1 cellular context compared by ENCODE assay signal in the genomic region with DNA sequence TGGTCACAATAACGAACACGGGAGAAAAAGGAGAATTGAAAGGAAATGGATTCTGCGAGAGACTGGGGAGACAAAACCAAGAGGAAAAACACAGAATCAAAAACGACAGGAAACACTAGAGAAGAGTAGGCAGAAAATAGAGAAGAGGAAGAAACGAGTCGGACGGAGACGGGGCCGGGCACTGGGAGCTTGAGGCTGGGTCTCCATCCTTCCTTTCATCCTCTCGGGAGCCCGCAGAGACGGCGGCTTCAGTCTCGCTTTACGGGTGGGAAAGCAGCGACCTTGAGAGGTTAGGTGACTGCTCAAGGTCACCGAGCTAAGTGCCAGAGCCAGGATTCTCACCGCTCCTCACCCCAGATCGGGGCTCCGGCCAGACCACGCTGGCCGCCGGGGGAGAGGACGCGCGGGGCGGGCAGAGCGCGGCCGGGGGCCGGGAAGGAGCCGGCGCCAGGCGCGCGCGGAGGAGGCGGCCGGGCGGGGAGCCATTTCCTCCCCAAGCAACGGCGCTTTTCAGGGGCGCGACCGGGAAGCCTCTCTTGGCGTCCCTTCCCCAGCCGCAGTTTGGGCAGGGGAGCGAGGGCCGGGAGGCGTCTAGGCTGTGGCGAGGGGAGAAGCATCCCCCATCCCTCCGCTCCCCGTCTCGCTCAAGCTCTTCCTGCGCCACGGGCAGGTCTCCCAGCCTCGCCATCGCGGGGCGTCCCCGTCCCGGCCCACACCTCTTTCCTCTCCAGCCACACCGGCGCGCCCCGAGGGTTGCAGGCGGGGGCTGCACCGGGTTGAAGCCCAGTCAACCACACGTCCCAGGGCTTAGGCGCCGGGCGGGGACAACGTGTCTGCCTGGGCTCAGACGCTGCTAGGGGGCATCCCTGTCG.
TF ChIP-seq lines count a peak whose summit lies in the region.

No MANE protein-coding gene starts in this region.

TF ChIP-seq in HEK293, 187 proteins besides CTCF, POLR2A, EP300 and RAD21 (continued from another document and continues in another):
- TF ChIP-seq KLF10 (tag by site-specific recombination; IDR thresholded peaks at IDR 0.05) (no peak), ZNF777 (tag by site-specific recombination; IDR thresholded peaks at IDR 0.05; ENCODE audit: borderline replicate concordance) (peak; percentile 91), OSR2 (tag by site-specific recombination; IDR thresholded peaks at IDR 0.05) (no peak), ZNF610 (tag by site-specific recombination; IDR thresholded peaks at IDR 0.05; ENCODE audit: borderline replicate concordance) (no peak), ZNF600 (tag by site-specific recombination; IDR thresholded peaks at IDR 0.05) (no peak; the same call in 1 of the 2 replicates), GLI2 (tag by site-specific recombination; IDR thresholded peaks at IDR 0.05; ENCODE audit: borderline replicate concordance, low read depth) (no peak), EGR2 (tag by site-specific recombination; IDR thresholded peaks at IDR 0.05; ENCODE audit: low read depth) (no peak), ZNF16 (tag by site-specific recombination; IDR thresholded peaks at IDR 0.05; ENCODE audit: low read depth) (no peak), ZNF202 (tag by site-specific recombination; IDR thresholded peaks at IDR 0.05; ENCODE audit: borderline replicate concordance) (no peak), ZNF555 (tag by site-specific recombination; conservative IDR thresholded peaks at IDR 0.05) (no peak), ZNF624 (tag by site-specific recombination; IDR thresholded peaks at IDR 0.05) (no peak), HOXD13 (CRISPR knock-in tag; IDR thresholded peaks at IDR 0.05; ENCODE audit: borderline replicate concordance) (no peak), ZNF391 (tag by site-specific recombination; IDR thresholded peaks at IDR 0.05; ENCODE audit: borderline replicate concordance, low read depth) (no peak; the same call in 1 of the 2 replicates), ZNF792 (tag by site-specific recombination; IDR thresholded peaks at IDR 0.05) (no peak), ZNF248 (tag by site-specific recombination; IDR thresholded peaks at IDR 0.05) (no peak), ZNF48 (tag by site-specific recombination; IDR thresholded peaks at IDR 0.05) (no peak), ZNF561 (tag by site-specific recombination; IDR thresholded peaks at IDR 0.05; ENCODE audit: borderline replicate concordance) (peak; percentile 60; the same call in 1 of the 2 replicates), BCL11B (tag by site-specific recombination; IDR thresholded peaks at IDR 0.05; ENCODE audit: low read depth) (no peak), ZNF558 (tag by site-specific recombination; IDR thresholded peaks at IDR 0.05) (no peak), ZNF138 (tag by site-specific recombination; IDR thresholded peaks at IDR 0.05; ENCODE audit: borderline replicate concordance) (no peak), ZNF510 (tag by site-specific recombination; IDR thresholded peaks at IDR 0.05; ENCODE audit: insufficient replicate concordance) (no peak), ZNF140 (tag by site-specific recombination; IDR thresholded peaks at IDR 0.05) (no peak), ZNF529 (tag by site-specific recombination; IDR thresholded peaks at IDR 0.05; ENCODE audit: insufficient replicate concordance) (no peak), ZNF658 (tag by site-specific recombination; IDR thresholded peaks at IDR 0.05) (no peak), ZNF76 (tag by site-specific recombination; IDR thresholded peaks at IDR 0.05; ENCODE audit: borderline replicate concordance, low read depth) (no peak), ZNF654 (tag by site-specific recombination; IDR thresholded peaks at IDR 0.05; ENCODE audit: low read depth) (0 out of 2 replicates have a peak, but pooled peaks have one; percentile 6), ZNF544 (tag by site-specific recombination; IDR thresholded peaks at IDR 0.05) (no peak), KLF8 (tag by site-specific recombination; IDR thresholded peaks at IDR 0.05) (peak; percentile 66; the same call in 1 of the 2 replicates), MEIS1 (CRISPR knock-in tag; IDR thresholded peaks at IDR 0.05; ENCODE audit: borderline replicate concordance) (no peak), ZNF768 (tag by site-specific recombination; IDR thresholded peaks at IDR 0.05) (no peak), OVOL3 (tag by site-specific recombination; IDR thresholded peaks at IDR 0.05) (no peak), ZEB2 (tag by site-specific recombination; IDR thresholded peaks at IDR 0.05) (peak; percentile 7), TCF7L2 (IDR thresholded peaks at IDR 0.05; ENCODE audit: borderline replicate concordance, low read depth, low read length) (no peak), ZNF585B (tag by site-specific recombination; IDR thresholded peaks at IDR 0.05) (no peak), ZNF211 (tag by site-specific recombination; IDR thresholded peaks at IDR 0.05; ENCODE audit: low read depth) (no peak)
- TF ChIP-seq, protein P1, sequence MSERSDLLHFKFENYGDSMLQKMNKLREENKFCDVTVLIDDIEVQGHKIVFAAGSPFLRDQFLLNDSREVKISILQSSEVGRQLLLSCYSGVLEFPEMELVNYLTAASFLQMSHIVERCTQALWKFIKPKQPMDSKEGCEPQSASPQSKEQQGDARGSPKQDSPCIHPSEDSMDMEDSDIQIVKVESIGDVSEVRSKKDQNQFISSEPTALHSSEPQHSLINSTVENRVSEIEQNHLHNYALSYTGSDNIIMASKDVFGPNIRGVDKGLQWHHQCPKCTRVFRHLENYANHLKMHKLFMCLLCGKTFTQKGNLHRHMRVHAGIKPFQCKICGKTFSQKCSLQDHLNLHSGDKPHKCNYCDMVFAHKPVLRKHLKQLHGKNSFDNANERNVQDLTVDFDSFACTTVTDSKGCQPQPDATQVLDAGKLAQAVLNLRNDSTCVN (tag by site-specific recombination; optimal IDR thresholded peaks at IDR 0.05): peak; percentile 94
- TF ChIP-seq, protein P2, sequence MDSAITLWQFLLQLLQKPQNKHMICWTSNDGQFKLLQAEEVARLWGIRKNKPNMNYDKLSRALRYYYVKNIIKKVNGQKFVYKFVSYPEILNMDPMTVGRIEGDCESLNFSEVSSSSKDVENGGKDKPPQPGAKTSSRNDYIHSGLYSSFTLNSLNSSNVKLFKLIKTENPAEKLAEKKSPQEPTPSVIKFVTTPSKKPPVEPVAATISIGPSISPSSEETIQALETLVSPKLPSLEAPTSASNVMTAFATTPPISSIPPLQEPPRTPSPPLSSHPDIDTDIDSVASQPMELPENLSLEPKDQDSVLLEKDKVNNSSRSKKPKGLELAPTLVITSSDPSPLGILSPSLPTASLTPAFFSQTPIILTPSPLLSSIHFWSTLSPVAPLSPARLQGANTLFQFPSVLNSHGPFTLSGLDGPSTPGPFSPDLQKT (IDR thresholded peaks at IDR 0.05; ENCODE audit: borderline replicate concordance, low read depth, low read length): no peak
- TF ChIP-seq, protein P3, sequence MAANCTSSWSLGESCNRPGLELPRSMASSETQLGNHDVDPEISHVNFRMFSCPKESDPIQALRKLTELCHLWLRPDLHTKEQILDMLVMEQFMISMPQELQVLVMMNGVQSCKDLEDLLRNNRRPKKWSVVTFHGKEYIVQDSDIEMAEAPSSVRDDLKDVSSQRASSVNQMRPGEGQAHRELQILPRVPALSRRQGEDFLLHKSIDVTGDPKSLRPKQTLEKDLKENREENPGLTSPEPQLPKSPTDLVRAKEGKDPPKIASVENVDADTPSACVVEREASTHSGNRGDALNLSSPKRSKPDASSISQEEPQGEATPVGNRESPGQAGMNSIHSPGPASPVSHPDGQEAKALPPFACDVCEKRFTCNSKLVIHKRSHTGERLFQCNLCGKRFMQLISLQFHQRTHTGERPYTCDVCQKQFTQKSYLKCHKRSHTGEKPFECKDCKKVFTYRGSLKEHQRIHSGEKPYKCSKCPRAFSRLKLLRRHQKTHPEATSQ (tag by site-specific recombination; IDR thresholded peaks at IDR 0.05): no peak
- TF ChIP-seq, protein P4, sequence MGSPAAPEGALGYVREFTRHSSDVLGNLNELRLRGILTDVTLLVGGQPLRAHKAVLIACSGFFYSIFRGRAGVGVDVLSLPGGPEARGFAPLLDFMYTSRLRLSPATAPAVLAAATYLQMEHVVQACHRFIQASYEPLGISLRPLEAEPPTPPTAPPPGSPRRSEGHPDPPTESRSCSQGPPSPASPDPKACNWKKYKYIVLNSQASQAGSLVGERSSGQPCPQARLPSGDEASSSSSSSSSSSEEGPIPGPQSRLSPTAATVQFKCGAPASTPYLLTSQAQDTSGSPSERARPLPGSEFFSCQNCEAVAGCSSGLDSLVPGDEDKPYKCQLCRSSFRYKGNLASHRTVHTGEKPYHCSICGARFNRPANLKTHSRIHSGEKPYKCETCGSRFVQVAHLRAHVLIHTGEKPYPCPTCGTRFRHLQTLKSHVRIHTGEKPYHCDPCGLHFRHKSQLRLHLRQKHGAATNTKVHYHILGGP (tag by site-specific recombination; IDR thresholded peaks at IDR 0.05): no peak
- TF ChIP-seq, protein P5, sequence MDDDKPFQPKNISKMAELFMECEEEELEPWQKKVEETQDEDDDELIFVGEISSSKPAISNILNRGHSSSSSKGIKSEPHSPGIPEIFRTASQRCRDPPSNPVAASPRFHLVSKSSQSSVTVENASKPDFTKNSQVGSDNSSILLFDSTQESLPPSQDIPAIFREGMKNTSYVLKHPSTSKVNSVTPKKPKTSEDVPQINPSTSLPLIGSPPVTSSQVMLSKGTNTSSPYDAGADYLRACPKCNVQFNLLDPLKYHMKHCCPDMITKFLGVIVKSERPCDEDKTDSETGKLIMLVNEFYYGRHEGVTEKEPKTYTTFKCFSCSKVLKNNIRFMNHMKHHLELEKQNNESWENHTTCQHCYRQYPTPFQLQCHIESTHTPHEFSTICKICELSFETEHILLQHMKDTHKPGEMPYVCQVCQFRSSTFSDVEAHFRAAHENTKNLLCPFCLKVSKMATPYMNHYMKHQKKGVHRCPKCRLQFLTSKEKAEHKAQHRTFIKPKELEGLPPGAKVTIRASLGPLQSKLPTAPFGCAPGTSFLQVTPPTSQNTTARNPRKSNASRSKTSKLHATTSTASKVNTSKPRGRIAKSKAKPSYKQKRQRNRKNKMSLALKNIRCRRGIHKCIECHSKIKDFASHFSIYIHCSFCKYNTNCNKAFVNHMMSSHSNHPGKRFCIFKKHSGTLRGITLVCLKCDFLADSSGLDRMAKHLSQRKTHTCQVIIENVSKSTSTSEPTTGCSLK (tag by site-specific recombination; IDR thresholded peaks at IDR 0.05): no peak
- TF ChIP-seq, protein P6, sequence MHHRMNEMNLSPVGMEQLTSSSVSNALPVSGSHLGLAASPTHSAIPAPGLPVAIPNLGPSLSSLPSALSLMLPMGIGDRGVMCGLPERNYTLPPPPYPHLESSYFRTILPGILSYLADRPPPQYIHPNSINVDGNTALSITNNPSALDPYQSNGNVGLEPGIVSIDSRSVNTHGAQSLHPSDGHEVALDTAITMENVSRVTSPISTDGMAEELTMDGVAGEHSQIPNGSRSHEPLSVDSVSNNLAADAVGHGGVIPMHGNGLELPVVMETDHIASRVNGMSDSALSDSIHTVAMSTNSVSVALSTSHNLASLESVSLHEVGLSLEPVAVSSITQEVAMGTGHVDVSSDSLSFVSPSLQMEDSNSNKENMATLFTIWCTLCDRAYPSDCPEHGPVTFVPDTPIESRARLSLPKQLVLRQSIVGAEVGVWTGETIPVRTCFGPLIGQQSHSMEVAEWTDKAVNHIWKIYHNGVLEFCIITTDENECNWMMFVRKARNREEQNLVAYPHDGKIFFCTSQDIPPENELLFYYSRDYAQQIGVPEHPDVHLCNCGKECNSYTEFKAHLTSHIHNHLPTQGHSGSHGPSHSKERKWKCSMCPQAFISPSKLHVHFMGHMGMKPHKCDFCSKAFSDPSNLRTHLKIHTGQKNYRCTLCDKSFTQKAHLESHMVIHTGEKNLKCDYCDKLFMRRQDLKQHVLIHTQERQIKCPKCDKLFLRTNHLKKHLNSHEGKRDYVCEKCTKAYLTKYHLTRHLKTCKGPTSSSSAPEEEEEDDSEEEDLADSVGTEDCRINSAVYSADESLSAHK (tag by site-specific recombination; IDR thresholded peaks at IDR 0.05): no peak
- TF ChIP-seq, protein P7, sequence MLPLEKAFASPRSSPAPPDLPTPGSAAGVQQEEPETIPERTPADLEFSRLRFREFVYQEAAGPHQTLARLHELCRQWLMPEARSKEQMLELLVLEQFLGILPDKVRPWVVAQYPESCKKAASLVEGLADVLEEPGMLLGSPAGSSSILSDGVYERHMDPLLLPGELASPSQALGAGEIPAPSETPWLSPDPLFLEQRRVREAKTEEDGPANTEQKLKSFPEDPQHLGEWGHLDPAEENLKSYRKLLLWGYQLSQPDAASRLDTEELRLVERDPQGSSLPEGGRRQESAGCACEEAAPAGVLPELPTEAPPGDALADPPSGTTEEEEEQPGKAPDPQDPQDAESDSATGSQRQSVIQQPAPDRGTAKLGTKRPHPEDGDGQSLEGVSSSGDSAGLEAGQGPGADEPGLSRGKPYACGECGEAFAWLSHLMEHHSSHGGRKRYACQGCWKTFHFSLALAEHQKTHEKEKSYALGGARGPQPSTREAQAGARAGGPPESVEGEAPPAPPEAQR (tag by site-specific recombination; IDR thresholded peaks at IDR 0.05): no peak
- TF ChIP-seq, protein P8, sequence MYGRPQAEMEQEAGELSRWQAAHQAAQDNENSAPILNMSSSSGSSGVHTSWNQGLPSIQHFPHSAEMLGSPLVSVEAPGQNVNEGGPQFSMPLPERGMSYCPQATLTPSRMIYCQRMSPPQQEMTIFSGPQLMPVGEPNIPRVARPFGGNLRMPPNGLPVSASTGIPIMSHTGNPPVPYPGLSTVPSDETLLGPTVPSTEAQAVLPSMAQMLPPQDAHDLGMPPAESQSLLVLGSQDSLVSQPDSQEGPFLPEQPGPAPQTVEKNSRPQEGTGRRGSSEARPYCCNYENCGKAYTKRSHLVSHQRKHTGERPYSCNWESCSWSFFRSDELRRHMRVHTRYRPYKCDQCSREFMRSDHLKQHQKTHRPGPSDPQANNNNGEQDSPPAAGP (tag by site-specific recombination; IDR thresholded peaks at IDR 0.05): no peak; the same call in 1 of the 2 replicates
- TF ChIP-seq, protein P9, sequence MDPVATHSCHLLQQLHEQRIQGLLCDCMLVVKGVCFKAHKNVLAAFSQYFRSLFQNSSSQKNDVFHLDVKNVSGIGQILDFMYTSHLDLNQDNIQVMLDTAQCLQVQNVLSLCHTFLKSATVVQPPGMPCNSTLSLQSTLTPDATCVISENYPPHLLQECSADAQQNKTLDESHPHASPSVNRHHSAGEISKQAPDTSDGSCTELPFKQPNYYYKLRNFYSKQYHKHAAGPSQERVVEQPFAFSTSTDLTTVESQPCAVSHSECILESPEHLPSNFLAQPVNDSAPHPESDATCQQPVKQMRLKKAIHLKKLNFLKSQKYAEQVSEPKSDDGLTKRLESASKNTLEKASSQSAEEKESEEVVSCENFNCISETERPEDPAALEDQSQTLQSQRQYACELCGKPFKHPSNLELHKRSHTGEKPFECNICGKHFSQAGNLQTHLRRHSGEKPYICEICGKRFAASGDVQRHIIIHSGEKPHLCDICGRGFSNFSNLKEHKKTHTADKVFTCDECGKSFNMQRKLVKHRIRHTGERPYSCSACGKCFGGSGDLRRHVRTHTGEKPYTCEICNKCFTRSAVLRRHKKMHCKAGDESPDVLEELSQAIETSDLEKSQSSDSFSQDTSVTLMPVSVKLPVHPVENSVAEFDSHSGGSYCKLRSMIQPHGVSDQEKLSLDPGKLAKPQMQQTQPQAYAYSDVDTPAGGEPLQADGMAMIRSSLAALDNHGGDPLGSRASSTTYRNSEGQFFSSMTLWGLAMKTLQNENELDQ (tag by site-specific recombination; IDR thresholded peaks at IDR 0.05; ENCODE audit: low read depth): no peak
